Comparison of ENCODE assay signal across 9 cellular contexts in genomic region chr17:142102-142661, GRCh38. TPM values are rescaled to one million over a fixed set of nuclear protein-coding genes. Genes with fewer than 3 reads are reported as not detected.
A peak's percentile ranks its signal among the peaks of the same experiment; 100 is the strongest.
DNase-seq lines count a peak whose midpoint lies in the region; ATAC-seq and TF ChIP-seq lines count a peak whose summit lies in the region.
"Had no signal": no experiment of that assay in that cellular context is flagged by ENCODE, and none has a peak within 500 bp of the region (broad histone marks: within the 10 kb centered on the region; RNA-seq: fewer than 3 reads in every experiment).

No MANE protein-coding gene starts in this region.

- H3K27me3 ChIP-seq in heart left ventricle, result peaks cover 0 to 3% (median 0%) of the 10 kb centered on the region in 9 donors

- intact Hi-C loops in activated CD4-positive, alpha-beta T cell treated with anti-CD3 and anti-CD28 coated beads for 36 hours (cut with DNase I, micrococcal nuclease), result loop anchor here in 1 of 2 experiments (5.0 kb wide), 2 partner anchors 840 to 855 kb away; partner anchors contain the start of gene TIMM22
- intact Hi-C loops in heart left ventricle (cut with DNase I), result loop anchor here in 6 of 10 donors (2.0 to 5.0 kb wide), 7 partner anchors 165 to 855 kb away; partner anchors contain the start of gene TIMM22 (in 1 of the 6)

- 92 to 94% (median 93%) methylated on average over 23 of the region's 23 CpGs for WGBS in heart left ventricle, 4 donors

- H3K27me3 Mint-ChIP-seq in activated CD4-positive, alpha-beta T cell treated with anti-CD3 and anti-CD28 coated beads for 36 hours, result no peaks in the 10 kb centered on the region
- H3K27me3 Mint-ChIP-seq: CD4-positive, alpha-beta T cell had no signal

- ATAC-seq in activated CD4-positive, alpha-beta T cell treated with anti-CD3 and anti-CD28 coated beads for 36 hours, result no peak
- ATAC-seq in heart left ventricle, result no peak

- no peak for TF ChIP-seq CTCF in heart left ventricle (IDR thresholded peaks at IDR 0.05)

- no peak overlapping the region for H3K4me3 Mint-ChIP-seq in activated CD4-positive, alpha-beta T cell treated with anti-CD3 and anti-CD28 coated beads for 36 hours
- H3K4me3 Mint-ChIP-seq: CD4-positive, alpha-beta T cell had no signal

- peak; percentile 65 for DNase-seq in activated CD4-positive, alpha-beta T cell treated with anti-CD3 and anti-CD28 coated beads for 36 hours
- DNase-seq in activated CD4-positive, alpha-beta T cell treated with anti-CD3 and anti-CD28 coated beads for 4 hours, result no peak
- peak; percentile 50 for DNase-seq in T1000 (lab: John Stamatoyannopoulos, UW)
- peak in 3 of 5 donors; percentile 6 to 57 (median 15) for DNase-seq in heart left ventricle
- peak; percentile 13 to 58 for DNase-seq in stimulated activated CD8-positive, alpha-beta memory T cell treated with anti-CD3 and anti-CD28 coated beads, Interleukin-7, amount 100 ng/mL, for 48 hours (ENCODE audit: extremely low read depth in 1 of 2, low read depth in 1 of 2)
- DNase-seq in UCSD-AML1 (lab: John Stamatoyannopoulos, UW; ENCODE audit: unreplicated experiment), result no peak
- no peak for DNase-seq in Ammon's horn (ENCODE audit: low spot score)
- no peak for DNase-seq in iPS-NIHi7 (ENCODE audit: extremely low spot score)

- no peaks in the 10 kb centered on the region for H3K36me3 ChIP-seq in heart left ventricle

- H3K4me3 ChIP-seq in heart left ventricle, result no peak overlapping the region

- POLR2A ChIA-PET in activated CD4-positive, alpha-beta T cell treated with anti-CD3 and anti-CD28 coated beads for 36 hours (lab: Charles Lee), result no interaction called here

- no peak overlapping the region for H3K27ac Mint-ChIP-seq in activated CD4-positive, alpha-beta T cell treated with anti-CD3 and anti-CD28 coated beads for 36 hours
- H3K27ac Mint-ChIP-seq: CD4-positive, alpha-beta T cell had no signal

- H3K9me3 Mint-ChIP-seq in activated CD4-positive, alpha-beta T cell treated with anti-CD3 and anti-CD28 coated beads for 36 hours (ENCODE audit: low read depth), result no peaks in the 10 kb centered on the region
- H3K9me3 Mint-ChIP-seq: CD4-positive, alpha-beta T cell had no signal

- H3K36me3 Mint-ChIP-seq in activated CD4-positive, alpha-beta T cell treated with anti-CD3 and anti-CD28 coated beads for 36 hours (ENCODE audit: low read depth), result no peaks in the 10 kb centered on the region

- H3K4me1 ChIP-seq in heart left ventricle, result peaks cover 0 to 7% (median 1%) of the 10 kb centered on the region in 12 donors

- no peaks in the 10 kb centered on the region for H3K9me3 ChIP-seq in heart left ventricle

- H3K27ac ChIP-seq in heart left ventricle, result no peak overlapping the region

- no peak for TF ChIP-seq POLR2A in heart left ventricle (IDR thresholded peaks at IDR 0.05)

- CTCF ChIA-PET in activated CD4-positive, alpha-beta T cell treated with anti-CD3 and anti-CD28 coated beads for 36 hours (lab: Charles Lee), result interaction anchor here (1.0 kb wide), 1 partner anchor 558 kb away, joined by 3 read pairs; no protein-coding TSS in a partner anchor

- no peaks in the 10 kb centered on the region for H3K4me1 Mint-ChIP-seq in activated CD4-positive, alpha-beta T cell treated with anti-CD3 and anti-CD28 coated beads for 36 hours

RNA-seq across cellular contexts. Expression of gene SCGB1C2, which starts 4.8 kb away (rescaled TPM):
- total RNA-seq in activated CD4-positive, alpha-beta T cell treated with anti-CD3 and anti-CD28 coated beads for 36 hours, result not detected
- not detected for total RNA-seq in heart left ventricle
- not detected for polyA plus RNA-seq in heart left ventricle
- total RNA-seq: CD4-positive, alpha-beta T cell had no signal

RNA-seq across cellular contexts. Expression of gene DOC2B, which starts 39.3 kb away (rescaled TPM):
- total RNA-seq in activated CD4-positive, alpha-beta T cell treated with anti-CD3 and anti-CD28 coated beads for 36 hours, result under 1 TPM; 0.04 to 0.27 TPM
- 10 to 100 TPM in 2 of 9 donors, 1 to 10 TPM in 7; 1.7 to 13.0 (median 6.3) TPM for total RNA-seq in heart left ventricle
- polyA plus RNA-seq in heart left ventricle, result 1 to 10 TPM; 2.4 to 5.8 TPM

Comparison
In these comparisons a context has a peak if more than half of its experiments do, and no peak if none do; other contexts are left out.
1. DNase-seq: peak in activated CD4-positive, alpha-beta T cell treated with anti-CD3 and anti-CD28 coated beads for 36 hours (single experiment), T1000 (single experiment), heart left ventricle (3 of 5) and stimulated activated CD8-positive, alpha-beta memory T cell treated with anti-CD3 and anti-CD28 coated beads, Interleukin-7, amount 100 ng/mL, for 48 hours (2 of 2); none in activated CD4-positive, alpha-beta T cell treated with anti-CD3 and anti-CD28 coated beads for 4 hours (0 of 2), UCSD-AML1 (single experiment), Ammon's horn (single experiment) and iPS-NIHi7 (single experiment).